1 cellular context compared by ENCODE assay signal in the genomic region with DNA sequence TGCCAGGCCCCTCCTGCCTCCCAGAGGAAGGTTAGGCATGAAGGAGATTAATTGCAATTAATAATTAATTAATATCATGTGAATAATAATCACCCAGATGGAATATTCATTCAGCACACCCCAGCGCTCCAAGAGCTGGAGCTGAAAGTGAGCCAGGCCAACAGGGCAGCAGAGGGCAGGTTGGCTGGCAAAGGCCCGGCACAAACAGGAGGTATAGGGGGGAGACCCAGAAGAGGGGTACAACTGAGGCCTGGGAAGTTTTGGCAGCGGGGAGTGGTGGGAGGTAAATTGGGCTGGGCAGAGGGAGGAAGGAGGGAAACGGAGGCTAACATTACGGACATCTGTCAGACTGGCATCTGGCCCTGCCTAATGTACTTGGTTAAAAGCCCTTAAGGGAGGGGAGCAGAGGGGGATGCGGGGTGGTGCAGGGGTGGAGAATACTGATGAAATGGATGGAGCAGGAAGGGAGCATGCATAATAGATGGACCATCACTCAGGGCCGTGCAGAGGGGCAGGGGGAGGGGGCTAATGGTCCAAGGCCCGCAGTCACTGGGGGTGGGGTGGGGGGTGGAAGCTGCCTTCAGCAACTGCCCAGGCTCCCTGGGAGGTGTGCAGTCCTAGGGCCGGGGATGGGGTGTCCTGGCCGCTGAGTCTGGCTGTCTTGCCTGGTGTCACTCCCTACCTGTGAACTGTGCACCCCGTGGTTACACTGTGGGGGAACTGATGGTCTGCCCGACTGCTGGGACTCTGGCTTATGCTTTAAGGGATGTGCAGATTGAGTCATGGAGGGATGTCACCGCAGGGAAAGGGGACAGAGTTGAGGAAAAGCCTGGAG.
TF ChIP-seq lines count a peak whose summit lies in the region.

No MANE protein-coding gene starts in this region.

TF ChIP-seq in IMR-90, 13 proteins besides CTCF, POLR2A, EP300 and RAD21:
- no peak for TF ChIP-seq CEBPB (IDR thresholded peaks at IDR 0.05; ENCODE audit: low read depth, low read length)
